ENCODE assay signal across 2 cellular contexts in the genomic region with DNA sequence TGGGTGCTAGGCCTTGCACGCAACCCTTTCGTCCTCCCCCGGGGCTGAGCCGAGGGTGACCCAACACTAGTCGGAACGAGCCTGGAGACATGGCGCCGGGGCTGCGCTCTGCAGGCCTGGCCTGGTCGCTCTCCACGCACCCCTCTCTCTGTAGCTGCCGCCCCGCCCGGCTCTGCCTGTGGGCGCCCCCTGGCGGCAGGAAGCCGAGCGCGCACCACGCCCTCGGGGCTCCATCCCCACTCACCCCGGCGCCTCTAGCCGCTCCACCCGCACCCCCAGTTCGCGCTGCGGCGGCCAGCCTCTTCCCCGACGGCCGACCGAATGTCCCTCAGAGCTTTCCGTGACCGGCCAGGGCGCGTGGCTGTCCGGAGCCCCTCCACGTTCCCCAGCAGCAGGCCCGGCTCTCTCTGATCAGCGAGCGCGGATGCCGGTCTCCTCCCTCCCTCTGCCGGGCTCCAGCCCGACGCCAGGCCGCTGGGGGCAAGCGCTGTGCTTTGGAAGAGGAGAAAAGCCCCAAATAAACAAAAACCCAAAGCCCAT.
TF ChIP-seq lines count a peak whose summit lies in the region.

No MANE protein-coding gene starts in this region.

TF ChIP-seq in HEK293, 187 proteins besides CTCF, POLR2A, EP300 and RAD21 (continued from another document):
- TF ChIP-seq, protein P1, sequence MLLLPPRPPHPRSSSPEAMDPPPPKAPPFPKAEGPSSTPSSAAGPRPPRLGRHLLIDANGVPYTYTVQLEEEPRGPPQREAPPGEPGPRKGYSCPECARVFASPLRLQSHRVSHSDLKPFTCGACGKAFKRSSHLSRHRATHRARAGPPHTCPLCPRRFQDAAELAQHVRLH (tag by site-specific recombination; IDR thresholded peaks at IDR 0.05): peak; percentile 14; the same call in 1 of the 2 replicates
- no peak for TF ChIP-seq ZNF174 (tag by site-specific recombination; IDR thresholded peaks at IDR 0.05)
- peak; percentile 19; the same call in 1 of the 2 replicates for TF ChIP-seq ZNF654 (tag by site-specific recombination; IDR thresholded peaks at IDR 0.05; ENCODE audit: low read depth)

TF ChIP-seq in HepG2, 621 proteins besides CTCF, POLR2A, EP300 and RAD21 (continued from another document and continues in another):
- TF ChIP-seq, protein P2, sequence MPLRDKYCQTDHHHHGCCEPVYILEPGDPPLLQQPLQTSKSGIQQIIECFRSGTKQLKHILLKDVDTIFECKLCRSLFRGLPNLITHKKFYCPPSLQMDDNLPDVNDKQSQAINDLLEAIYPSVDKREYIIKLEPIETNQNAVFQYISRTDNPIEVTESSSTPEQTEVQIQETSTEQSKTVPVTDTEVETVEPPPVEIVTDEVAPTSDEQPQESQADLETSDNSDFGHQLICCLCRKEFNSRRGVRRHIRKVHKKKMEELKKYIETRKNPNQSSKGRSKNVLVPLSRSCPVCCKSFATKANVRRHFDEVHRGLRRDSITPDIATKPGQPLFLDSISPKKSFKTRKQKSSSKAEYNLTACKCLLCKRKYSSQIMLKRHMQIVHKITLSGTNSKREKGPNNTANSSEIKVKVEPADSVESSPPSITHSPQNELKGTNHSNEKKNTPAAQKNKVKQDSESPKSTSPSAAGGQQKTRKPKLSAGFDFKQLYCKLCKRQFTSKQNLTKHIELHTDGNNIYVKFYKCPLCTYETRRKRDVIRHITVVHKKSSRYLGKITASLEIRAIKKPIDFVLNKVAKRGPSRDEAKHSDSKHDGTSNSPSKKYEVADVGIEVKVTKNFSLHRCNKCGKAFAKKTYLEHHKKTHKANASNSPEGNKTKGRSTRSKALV (CRISPR knock-in tag; IDR thresholded peaks at IDR 0.05): 0 out of 2 replicates have a peak, but pooled peaks have one; percentile 60
- TF ChIP-seq, protein P3, sequence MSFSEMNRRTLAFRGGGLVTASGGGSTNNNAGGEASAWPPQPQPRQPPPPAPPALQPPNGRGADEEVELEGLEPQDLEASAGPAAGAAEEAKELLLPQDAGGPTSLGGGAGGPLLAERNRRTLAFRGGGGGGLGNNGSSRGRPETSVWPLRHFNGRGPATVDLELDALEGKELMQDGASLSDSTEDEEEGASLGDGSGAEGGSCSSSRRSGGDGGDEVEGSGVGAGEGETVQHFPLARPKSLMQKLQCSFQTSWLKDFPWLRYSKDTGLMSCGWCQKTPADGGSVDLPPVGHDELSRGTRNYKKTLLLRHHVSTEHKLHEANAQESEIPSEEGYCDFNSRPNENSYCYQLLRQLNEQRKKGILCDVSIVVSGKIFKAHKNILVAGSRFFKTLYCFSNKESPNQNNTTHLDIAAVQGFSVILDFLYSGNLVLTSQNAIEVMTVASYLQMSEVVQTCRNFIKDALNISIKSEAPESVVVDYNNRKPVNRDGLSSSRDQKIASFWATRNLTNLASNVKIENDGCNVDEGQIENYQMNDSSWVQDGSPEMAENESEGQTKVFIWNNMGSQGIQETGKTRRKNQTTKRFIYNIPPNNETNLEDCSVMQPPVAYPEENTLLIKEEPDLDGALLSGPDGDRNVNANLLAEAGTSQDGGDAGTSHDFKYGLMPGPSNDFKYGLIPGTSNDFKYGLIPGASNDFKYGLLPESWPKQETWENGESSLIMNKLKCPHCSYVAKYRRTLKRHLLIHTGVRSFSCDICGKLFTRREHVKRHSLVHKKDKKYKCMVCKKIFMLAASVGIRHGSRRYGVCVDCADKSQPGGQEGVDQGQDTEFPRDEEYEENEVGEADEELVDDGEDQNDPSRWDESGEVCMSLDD (CRISPR knock-in tag; IDR thresholded peaks at IDR 0.05; ENCODE audit: borderline replicate concordance): peak; percentile 81; the same call in 1 of the 2 replicates
- TF ChIP-seq ZFY (CRISPR knock-in tag; IDR thresholded peaks at IDR 0.05) (peak; percentile 65), GABPB1 (CRISPR knock-in tag; IDR thresholded peaks at IDR 0.05) (peak; percentile 75; the same call in 1 of the 2 replicates), ZNF567 (CRISPR knock-in tag; IDR thresholded peaks at IDR 0.05; ENCODE audit: borderline replicate concordance) (0 out of 2 replicates have a peak, but pooled peaks have one; percentile 50), YEATS4 (CRISPR knock-in tag; IDR thresholded peaks at IDR 0.05; ENCODE audit: borderline replicate concordance) (0 out of 2 replicates have a peak, but pooled peaks have one; percentile 22), DR1 (CRISPR knock-in tag; IDR thresholded peaks at IDR 0.05) (0 out of 2 replicates have a peak, but pooled peaks have one; percentile 32), ZNF776 (CRISPR knock-in tag; IDR thresholded peaks at IDR 0.05) (0 out of 2 replicates have a peak, but pooled peaks have one; percentile 48), ZNF768 (CRISPR knock-in tag; IDR thresholded peaks at IDR 0.05) (peak; percentile 51; the same call in 1 of the 2 replicates), GLI4 (CRISPR knock-in tag; IDR thresholded peaks at IDR 0.05; ENCODE audit: borderline replicate concordance) (no peak), TBX3 (IDR thresholded peaks at IDR 0.05; ENCODE audit: borderline replicate concordance) (no peak), ZNF543 (CRISPR knock-in tag; IDR thresholded peaks at IDR 0.05) (no peak), STAG1 (CRISPR knock-in tag; IDR thresholded peaks at IDR 0.05) (peak; percentile 69), SRY (CRISPR knock-in tag; IDR thresholded peaks at IDR 0.05) (0 out of 2 replicates have a peak, but pooled peaks have one; percentile 34), RXRA (CRISPR knock-in tag; IDR thresholded peaks at IDR 0.05) (peak; percentile 38; the same call in 1 of the 2 replicates), NR3C1 (CRISPR knock-in tag; IDR thresholded peaks at IDR 0.05) (no peak), TEAD3 (CRISPR knock-in tag; optimal IDR thresholded peaks at IDR 0.05; ENCODE audit: borderline replicate concordance) (peak; percentile 85), ZSCAN22 (CRISPR knock-in tag; IDR thresholded peaks at IDR 0.05) (no peak), KLF12 (CRISPR knock-in tag; IDR thresholded peaks at IDR 0.05; ENCODE audit: borderline replicate concordance) (peak; percentile 91), ZNF329 (CRISPR knock-in tag; IDR thresholded peaks at IDR 0.05; ENCODE audit: low read depth) (0 out of 2 replicates have a peak, but pooled peaks have one; percentile 43), YEATS2 (CRISPR knock-in tag; IDR thresholded peaks at IDR 0.05; ENCODE audit: borderline replicate concordance) (no peak), ZSCAN20 (CRISPR knock-in tag; IDR thresholded peaks at IDR 0.05; ENCODE audit: borderline replicate concordance) (0 out of 2 replicates have a peak, but pooled peaks have one; percentile 43)
- TF ChIP-seq, protein P4, sequence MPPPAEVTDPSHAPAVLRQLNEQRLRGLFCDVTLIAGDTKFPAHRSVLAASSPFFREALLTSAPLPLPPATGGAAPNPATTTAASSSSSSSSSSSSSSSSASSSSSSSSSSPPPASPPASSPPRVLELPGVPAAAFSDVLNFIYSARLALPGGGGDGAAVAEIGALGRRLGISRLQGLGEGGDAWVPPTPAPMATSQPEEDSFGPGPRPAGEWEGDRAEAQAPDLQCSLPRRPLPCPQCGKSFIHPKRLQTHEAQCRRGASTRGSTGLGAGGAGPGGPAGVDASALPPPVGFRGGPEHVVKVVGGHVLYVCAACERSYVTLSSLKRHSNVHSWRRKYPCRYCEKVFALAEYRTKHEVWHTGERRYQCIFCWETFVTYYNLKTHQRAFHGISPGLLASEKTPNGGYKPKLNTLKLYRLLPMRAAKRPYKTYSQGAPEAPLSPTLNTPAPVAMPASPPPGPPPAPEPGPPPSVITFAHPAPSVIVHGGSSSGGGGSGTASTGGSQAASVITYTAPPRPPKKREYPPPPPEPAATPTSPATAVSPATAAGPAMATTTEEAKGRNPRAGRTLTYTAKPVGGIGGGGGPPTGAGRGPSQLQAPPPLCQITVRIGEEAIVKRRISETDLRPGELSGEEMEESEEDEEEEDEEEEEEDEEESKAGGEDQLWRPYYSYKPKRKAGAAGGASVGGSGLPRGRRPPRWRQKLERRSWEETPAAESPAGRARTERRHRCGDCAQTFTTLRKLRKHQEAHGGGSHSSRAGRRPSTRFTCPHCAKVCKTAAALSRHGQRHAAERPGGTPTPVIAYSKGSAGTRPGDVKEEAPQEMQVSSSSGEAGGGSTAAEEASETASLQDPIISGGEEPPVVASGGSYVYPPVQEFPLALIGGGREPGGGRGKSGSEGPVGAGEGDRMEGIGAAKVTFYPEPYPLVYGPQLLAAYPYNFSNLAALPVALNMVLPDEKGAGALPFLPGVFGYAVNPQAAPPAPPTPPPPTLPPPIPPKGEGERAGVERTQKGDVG (CRISPR knock-in tag; IDR thresholded peaks at IDR 0.05; ENCODE audit: borderline replicate concordance): no peak
- TF ChIP-seq, protein P5, sequence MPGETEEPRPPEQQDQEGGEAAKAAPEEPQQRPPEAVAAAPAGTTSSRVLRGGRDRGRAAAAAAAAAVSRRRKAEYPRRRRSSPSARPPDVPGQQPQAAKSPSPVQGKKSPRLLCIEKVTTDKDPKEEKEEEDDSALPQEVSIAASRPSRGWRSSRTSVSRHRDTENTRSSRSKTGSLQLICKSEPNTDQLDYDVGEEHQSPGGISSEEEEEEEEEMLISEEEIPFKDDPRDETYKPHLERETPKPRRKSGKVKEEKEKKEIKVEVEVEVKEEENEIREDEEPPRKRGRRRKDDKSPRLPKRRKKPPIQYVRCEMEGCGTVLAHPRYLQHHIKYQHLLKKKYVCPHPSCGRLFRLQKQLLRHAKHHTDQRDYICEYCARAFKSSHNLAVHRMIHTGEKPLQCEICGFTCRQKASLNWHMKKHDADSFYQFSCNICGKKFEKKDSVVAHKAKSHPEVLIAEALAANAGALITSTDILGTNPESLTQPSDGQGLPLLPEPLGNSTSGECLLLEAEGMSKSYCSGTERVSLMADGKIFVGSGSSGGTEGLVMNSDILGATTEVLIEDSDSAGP (CRISPR knock-in tag; IDR thresholded peaks at IDR 0.05; ENCODE audit: borderline replicate concordance): peak; percentile 48; the same call in 1 of the 2 replicates
- TF ChIP-seq, protein P6, sequence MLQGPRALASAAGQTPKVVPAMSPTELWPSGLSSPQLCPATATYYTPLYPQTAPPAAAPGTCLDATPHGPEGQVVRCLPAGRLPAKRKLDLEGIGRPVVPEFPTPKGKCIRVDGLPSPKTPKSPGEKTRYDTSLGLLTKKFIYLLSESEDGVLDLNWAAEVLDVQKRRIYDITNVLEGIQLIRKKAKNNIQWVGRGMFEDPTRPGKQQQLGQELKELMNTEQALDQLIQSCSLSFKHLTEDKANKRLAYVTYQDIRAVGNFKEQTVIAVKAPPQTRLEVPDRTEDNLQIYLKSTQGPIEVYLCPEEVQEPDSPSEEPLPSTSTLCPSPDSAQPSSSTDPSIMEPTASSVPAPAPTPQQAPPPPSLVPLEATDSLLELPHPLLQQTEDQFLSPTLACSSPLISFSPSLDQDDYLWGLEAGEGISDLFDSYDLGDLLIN (CRISPR knock-in tag; IDR thresholded peaks at IDR 0.05; ENCODE audit: borderline replicate concordance): peak; percentile 46; the same call in 1 of the 2 replicates
- TF ChIP-seq, protein P7, sequence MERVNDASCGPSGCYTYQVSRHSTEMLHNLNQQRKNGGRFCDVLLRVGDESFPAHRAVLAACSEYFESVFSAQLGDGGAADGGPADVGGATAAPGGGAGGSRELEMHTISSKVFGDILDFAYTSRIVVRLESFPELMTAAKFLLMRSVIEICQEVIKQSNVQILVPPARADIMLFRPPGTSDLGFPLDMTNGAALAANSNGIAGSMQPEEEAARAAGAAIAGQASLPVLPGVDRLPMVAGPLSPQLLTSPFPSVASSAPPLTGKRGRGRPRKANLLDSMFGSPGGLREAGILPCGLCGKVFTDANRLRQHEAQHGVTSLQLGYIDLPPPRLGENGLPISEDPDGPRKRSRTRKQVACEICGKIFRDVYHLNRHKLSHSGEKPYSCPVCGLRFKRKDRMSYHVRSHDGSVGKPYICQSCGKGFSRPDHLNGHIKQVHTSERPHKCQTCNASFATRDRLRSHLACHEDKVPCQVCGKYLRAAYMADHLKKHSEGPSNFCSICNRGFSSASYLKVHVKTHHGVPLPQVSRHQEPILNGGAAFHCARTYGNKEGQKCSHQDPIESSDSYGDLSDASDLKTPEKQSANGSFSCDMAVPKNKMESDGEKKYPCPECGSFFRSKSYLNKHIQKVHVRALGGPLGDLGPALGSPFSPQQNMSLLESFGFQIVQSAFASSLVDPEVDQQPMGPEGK (CRISPR knock-in tag; IDR thresholded peaks at IDR 0.05): peak; percentile 60; the same call in 1 of the 2 replicates
- TF ChIP-seq, protein P8, sequence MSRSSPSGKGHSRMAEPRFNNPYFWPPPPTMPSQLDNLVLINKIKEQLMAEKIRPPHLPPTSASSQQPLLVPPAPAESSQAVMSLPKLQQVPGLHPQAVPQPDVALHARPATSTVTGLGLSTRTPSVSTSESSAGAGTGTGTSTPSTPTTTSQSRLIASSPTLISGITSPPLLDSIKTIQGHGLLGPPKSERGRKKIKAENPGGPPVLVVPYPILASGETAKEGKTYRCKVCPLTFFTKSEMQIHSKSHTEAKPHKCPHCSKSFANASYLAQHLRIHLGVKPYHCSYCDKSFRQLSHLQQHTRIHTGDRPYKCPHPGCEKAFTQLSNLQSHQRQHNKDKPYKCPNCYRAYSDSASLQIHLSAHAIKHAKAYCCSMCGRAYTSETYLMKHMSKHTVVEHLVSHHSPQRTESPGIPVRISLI (CRISPR knock-in tag; IDR thresholded peaks at IDR 0.05; ENCODE audit: borderline replicate concordance): no peak
- TF ChIP-seq, protein P9, sequence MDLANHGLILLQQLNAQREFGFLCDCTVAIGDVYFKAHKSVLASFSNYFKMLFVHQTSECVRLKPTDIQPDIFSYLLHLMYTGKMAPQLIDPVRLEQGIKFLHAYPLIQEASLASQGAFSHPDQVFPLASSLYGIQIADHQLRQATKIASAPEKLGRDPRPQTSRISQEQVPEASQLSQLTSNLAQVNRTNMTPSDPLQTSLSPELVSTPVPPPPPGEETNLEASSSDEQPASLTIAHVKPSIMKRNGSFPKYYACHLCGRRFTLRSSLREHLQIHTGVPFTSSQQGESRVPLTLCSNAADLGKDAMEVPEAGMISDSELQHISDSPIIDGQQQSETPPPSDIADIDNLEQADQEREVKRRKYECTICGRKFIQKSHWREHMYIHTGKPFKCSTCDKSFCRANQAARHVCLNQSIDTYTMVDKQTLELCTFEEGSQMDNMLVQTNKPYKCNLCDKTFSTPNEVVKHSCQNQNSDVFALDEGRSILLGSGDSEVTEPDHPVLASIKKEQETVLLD (CRISPR knock-in tag; IDR thresholded peaks at IDR 0.05; ENCODE audit: low read depth): no peak
- TF ChIP-seq, protein P10, sequence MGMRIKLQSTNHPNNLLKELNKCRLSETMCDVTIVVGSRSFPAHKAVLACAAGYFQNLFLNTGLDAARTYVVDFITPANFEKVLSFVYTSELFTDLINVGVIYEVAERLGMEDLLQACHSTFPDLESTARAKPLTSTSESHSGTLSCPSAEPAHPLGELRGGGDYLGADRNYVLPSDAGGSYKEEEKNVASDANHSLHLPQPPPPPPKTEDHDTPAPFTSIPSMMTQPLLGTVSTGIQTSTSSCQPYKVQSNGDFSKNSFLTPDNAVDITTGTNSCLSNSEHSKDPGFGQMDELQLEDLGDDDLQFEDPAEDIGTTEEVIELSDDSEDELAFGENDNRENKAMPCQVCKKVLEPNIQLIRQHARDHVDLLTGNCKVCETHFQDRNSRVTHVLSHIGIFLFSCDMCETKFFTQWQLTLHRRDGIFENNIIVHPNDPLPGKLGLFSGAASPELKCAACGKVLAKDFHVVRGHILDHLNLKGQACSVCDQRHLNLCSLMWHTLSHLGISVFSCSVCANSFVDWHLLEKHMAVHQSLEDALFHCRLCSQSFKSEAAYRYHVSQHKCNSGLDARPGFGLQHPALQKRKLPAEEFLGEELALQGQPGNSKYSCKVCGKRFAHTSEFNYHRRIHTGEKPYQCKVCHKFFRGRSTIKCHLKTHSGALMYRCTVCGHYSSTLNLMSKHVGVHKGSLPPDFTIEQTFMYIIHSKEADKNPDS (CRISPR knock-in tag; IDR thresholded peaks at IDR 0.05): no peak
- TF ChIP-seq, protein P11, sequence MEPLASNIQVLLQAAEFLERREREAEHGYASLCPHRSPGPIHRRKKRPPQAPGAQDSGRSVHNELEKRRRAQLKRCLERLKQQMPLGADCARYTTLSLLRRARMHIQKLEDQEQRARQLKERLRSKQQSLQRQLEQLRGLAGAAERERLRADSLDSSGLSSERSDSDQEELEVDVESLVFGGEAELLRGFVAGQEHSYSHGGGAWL (CRISPR knock-in tag; IDR thresholded peaks at IDR 0.05): no peak
